In genomic region chr13:79393564-79394249, GRCh38 we compare ENCODE assay signal across 8 cellular contexts. TPM values are rescaled to one million over a fixed set of nuclear protein-coding genes. Genes with fewer than 3 reads are reported as not detected.
A peak's percentile ranks its signal among the peaks of the same experiment; 100 is the strongest.
DNase-seq lines count a peak whose midpoint lies in the region; ATAC-seq, FAIRE-seq and TF ChIP-seq lines count a peak whose summit lies in the region.

No MANE protein-coding gene starts in this region.

- H3K36me3 Mint-ChIP-seq in astrocyte (ENCODE audit: low read depth, unreplicated experiment) = peaks cover 19% of the 10 kb centered on the region

- peaks cover 4% of the 10 kb centered on the region for H3K9me3 Mint-ChIP-seq in astrocyte (ENCODE audit: unreplicated experiment)

- no peak overlapping the region for H3K9ac ChIP-seq in astrocyte (ENCODE audit: low read length)

- peaks cover 11% of the 10 kb centered on the region for H3K4me1 ChIP-seq in astrocyte (ENCODE audit: insufficient read depth, low read length)
- peaks cover 0 to 14% (median 7%) of the 10 kb centered on the region in 3 donors for H3K4me1 ChIP-seq in pancreas

- no peaks in the 10 kb centered on the region for H3K27me3 Mint-ChIP-seq in astrocyte (ENCODE audit: low read depth, unreplicated experiment)

- intact Hi-C loops in pancreas (cut with DNase I) = no loop called here

- WGBS in pancreas, 2 donors = 65 to 73% methylated on average over 14 of the region's 14 CpGs

- H3K4me2 ChIP-seq in astrocyte (ENCODE audit: low read length) = peak overlapping the region; percentile 49

- peaks cover 16% of the 10 kb centered on the region for H3K4me1 Mint-ChIP-seq in astrocyte (ENCODE audit: low read depth, unreplicated experiment)

- H3K27ac Mint-ChIP-seq in astrocyte (ENCODE audit: unreplicated experiment) = no peak overlapping the region

- FAIRE-seq in astrocyte (lab: Jason Lieb, UNC) (no peak), pancreas (lab: Jason Lieb, UNC) (no peak)

- H3K4me3 Mint-ChIP-seq in astrocyte (ENCODE audit: unreplicated experiment) = no peak overlapping the region

- TF ChIP-seq CTCF in astrocyte (IDR thresholded peaks at IDR 0.05; ENCODE audit: insufficient read depth, low read depth, low read length) (no peak), pancreas (IDR thresholded peaks at IDR 0.05) (no peak)

- ATAC-seq in GM19035 (IDR thresholded peaks at IDR 0.05; ENCODE audit: unreplicated experiment) (peak; percentile 73), HG03108 (IDR thresholded peaks at IDR 0.05; ENCODE audit: unreplicated experiment) (peak; percentile 80), pancreas (peak in 3 of 4 donors; percentile 34 to 69 (median 47))

- no peaks in the 10 kb centered on the region for H3K27me3 ChIP-seq in astrocyte (ENCODE audit: insufficient read depth, low read length)
- no peaks in the 10 kb centered on the region for H3K27me3 ChIP-seq in pancreas
- H3K27me3 ChIP-seq in MG63 = no peaks in the 10 kb centered on the region

- H3K36me3 ChIP-seq in astrocyte (ENCODE audit: insufficient read depth, low read length) (peaks cover 2% of the 10 kb centered on the region), pancreas (peaks cover 0 to 5% (median 0%) of the 10 kb centered on the region in 3 donors), MG63 (peaks cover 79% of the 10 kb centered on the region)

- H3K79me2 ChIP-seq in astrocyte (ENCODE audit: insufficient read depth, low read length) = peaks cover 93% of the 10 kb centered on the region

- no peak overlapping the region for H2AFZ ChIP-seq in astrocyte (ENCODE audit: low read depth, low read length)

- DNase-seq in CD1c-positive myeloid dendritic cell (ENCODE audit: extremely low spot score) = peak; percentile 59
- peak; percentile 97 for DNase-seq in NCI-H748 (lab: John Stamatoyannopoulos, UW; ENCODE audit: unreplicated experiment)
- DNase-seq in astrocyte (ENCODE audit: low read depth) = no peak
- no peak for DNase-seq in pancreas
- DNase-seq in MG63 = no peak
- no peak for DNase-seq in DMS79 (lab: John Stamatoyannopoulos, UW)

- H4K20me1 ChIP-seq in astrocyte (ENCODE audit: insufficient read depth, low read length) = peaks cover 57% of the 10 kb centered on the region

- no peak overlapping the region for H3K27ac ChIP-seq in astrocyte (ENCODE audit: low read depth, low read length)
- H3K27ac ChIP-seq in pancreas = no peak overlapping the region

- no peak overlapping the region for H3K4me3 ChIP-seq in astrocyte (ENCODE audit: insufficient read depth, low read depth, low read length)
- no peak overlapping the region for H3K4me3 ChIP-seq in pancreas
- no peak overlapping the region for H3K4me3 ChIP-seq in MG63

- H3K9me3 ChIP-seq in astrocyte (ENCODE audit: insufficient read depth, low read depth, low read length) (no peaks in the 10 kb centered on the region), pancreas (no peaks in the 10 kb centered on the region), MG63 (peaks cover 30% of the 10 kb centered on the region)

RNA-seq across cellular contexts. Expression of gene RBM26, which starts 12.3 kb away (rescaled TPM):
- total RNA-seq in astrocyte = 38.5 and 42.6 TPM in 2 replicates
- total RNA-seq in pancreas = 10 to 100 TPM; 11.7 to 25.1 (median 16.4) TPM
- 10 to 100 TPM; 18.9 to 25.1 TPM for polyA plus RNA-seq in pancreas
- total RNA-seq in MG63 (2014; rRNA removed; shearing (Covaris generic); ENCODE audit: low replicate concordance) = 22.7 and 24.6 TPM in 2 replicates

Comparison
In these comparisons a context has a peak if more than half of its experiments do, and no peak if none do; other contexts are left out.
1. DNase-seq: peak in CD1c-positive myeloid dendritic cell (single experiment) and NCI-H748 (single experiment); none in astrocyte (single experiment), pancreas (0 of 6), MG63 (single experiment) and DMS79 (single experiment).
2. Peak in every context shown above with its lines, with median percentiles within 50 percentile points of each other: ATAC-seq.